19 cellular contexts compared by ENCODE assay signal in the genomic region with DNA sequence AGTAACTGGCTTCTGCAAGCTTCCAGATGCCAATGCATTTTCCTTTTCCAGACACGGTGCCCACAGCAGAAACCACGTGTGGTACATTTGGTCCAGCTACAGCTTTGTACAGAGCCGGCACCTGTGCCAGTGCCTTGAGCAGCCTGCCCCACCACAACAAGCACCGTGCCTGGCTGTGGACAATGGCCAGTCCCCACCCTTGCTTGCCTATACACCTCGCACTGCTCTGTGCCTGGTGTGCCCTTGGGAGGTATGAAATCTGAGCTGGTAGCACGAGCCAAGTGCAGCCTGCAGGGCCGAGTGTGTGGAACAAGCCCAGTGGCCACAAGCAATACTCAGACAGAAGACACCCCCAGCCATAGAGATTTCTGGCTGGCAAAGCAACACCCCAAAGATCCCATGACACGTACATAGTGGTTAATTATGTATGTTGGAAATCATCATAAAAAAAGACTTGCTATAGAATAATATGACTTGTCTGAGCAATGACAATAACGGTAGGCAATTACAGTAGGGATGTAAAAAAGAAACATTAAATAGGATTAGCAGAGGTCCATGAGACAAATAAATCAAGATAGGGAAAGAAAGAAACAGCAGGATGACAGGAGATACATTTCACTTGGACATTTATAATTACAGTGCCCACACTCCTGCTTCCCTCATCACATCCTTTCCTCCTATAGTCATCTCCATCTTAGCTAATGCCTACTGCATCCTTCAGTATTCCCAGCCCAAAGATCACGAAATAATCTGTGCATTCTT.
A peak's percentile ranks its signal among the peaks of the same experiment; 100 is the strongest.
DNase-seq lines count a peak whose midpoint lies in the region; ATAC-seq lines count a peak whose summit lies in the region.
"Had no signal": no experiment of that assay in that cellular context is flagged by ENCODE, and none has a peak within 500 bp of the region (broad histone marks: within the 10 kb centered on the region; RNA-seq: fewer than 3 reads in every experiment).

No MANE protein-coding gene starts in this region.

- H2AFZ ChIP-seq in Karpas-422 (ENCODE audit: low read length), result peak overlapping the region; percentile 47

- no peak overlapping the region for H3K4me3 ChIP-seq in Karpas-422 (ENCODE audit: low read length)
- H3K4me3 ChIP-seq: SJCRH30 had no signal

- no peaks in the 10 kb centered on the region for H4K20me1 ChIP-seq in Karpas-422 (ENCODE audit: insufficient read depth, low read depth, low read length)

- H3K9me2 ChIP-seq in Karpas-422 (replicated peaks; ENCODE audit: insufficient read depth, low read length), result no peaks in the 10 kb centered on the region

- no peaks in the 10 kb centered on the region for H3K79me2 ChIP-seq in Karpas-422 (ENCODE audit: low read length)

- no peak overlapping the region for H3K4me3 Mint-ChIP-seq in stimulated activated memory B cell treated with anti-CD40 and anti-IgM and Interleukin-4, amounts not matched to agents 10 μg/mL and 1 μg/mL and 100 μg/mL, for 72 hours
- H3K4me3 Mint-ChIP-seq in naive thymus-derived CD8-positive, alpha-beta T cell, result no peak overlapping the region

- H3K4me1 Mint-ChIP-seq in stimulated activated memory B cell treated with anti-CD40 and anti-IgM and Interleukin-4, amounts not matched to agents 10 μg/mL and 1 μg/mL and 100 μg/mL, for 72 hours, result no peaks in the 10 kb centered on the region
- no peaks in the 10 kb centered on the region for H3K4me1 Mint-ChIP-seq in naive thymus-derived CD8-positive, alpha-beta T cell

- no peaks in the 10 kb centered on the region for H3K36me3 ChIP-seq in Karpas-422 (ENCODE audit: insufficient read depth, low read length)
- H3K36me3 ChIP-seq: SJCRH30 had no signal

- peaks cover 7% of the 10 kb centered on the region for H3K4me1 ChIP-seq in Karpas-422 (ENCODE audit: low read length)
- H3K4me1 ChIP-seq: SJCRH30 had no signal

- no peaks in the 10 kb centered on the region for H3K9me3 ChIP-seq in Karpas-422 (ENCODE audit: low read length)
- H3K9me3 ChIP-seq: SJCRH30 had no signal

- DNase-seq in NCI-H2107 treated with DMSO at 0.1 percent for 48 hours (lab: John Stamatoyannopoulos, UW; ENCODE audit: unreplicated experiment), result peak; percentile 8
- DNase-seq in NCI-H2107 (lab: John Stamatoyannopoulos, UW), result no peak
- DNase-seq in Karpas-422, result no peak
- peak; percentile 96 for DNase-seq in NCI-H69 (lab: John Stamatoyannopoulos, UW)
- DNase-seq in DMS53 treated with DMSO at 0.1 percent for 48 hours (lab: John Stamatoyannopoulos, UW; ENCODE audit: unreplicated experiment), result no peak
- DNase-seq in naive thymus-derived CD8-positive, alpha-beta T cell, result no peak
- DNase-seq: DMS 273 treated with DMSO at 0.1 percent for 48 hours, GDM1, KG1, NCI-H1436, NCI-H2081, NCI-H526, SJCRH30, SW 1271, T-helper 2 cell had no signal

- H3K9me3 Mint-ChIP-seq in stimulated activated memory B cell treated with anti-CD40 and anti-IgM and Interleukin-4, amounts not matched to agents 10 μg/mL and 1 μg/mL and 100 μg/mL, for 72 hours, result peaks cover 4% of the 10 kb centered on the region
- peaks cover 0 to 8% (median 0%) of the 10 kb centered on the region in 9 donors for H3K9me3 Mint-ChIP-seq in naive thymus-derived CD8-positive, alpha-beta T cell

- ATAC-seq in stimulated activated memory B cell treated with anti-CD40 and anti-IgM and Interleukin-4, amounts not matched to agents 10 μg/mL and 1 μg/mL and 100 μg/mL, for 72 hours, result peak; percentile 51
- no peak for ATAC-seq in naive thymus-derived CD8-positive, alpha-beta T cell
- no peak for ATAC-seq in GM19463 (IDR thresholded peaks at IDR 0.05; ENCODE audit: unreplicated experiment)
- ATAC-seq: Panc1 had no signal

- no peaks in the 10 kb centered on the region for H3K27me3 ChIP-seq in Karpas-422 (ENCODE audit: low read length)
- H3K27me3 ChIP-seq: SJCRH30 had no signal

- no peak overlapping the region for H3K4me2 ChIP-seq in Karpas-422 (ENCODE audit: low read depth, low read length, poor library complexity, severe bottlenecking)

- POLR2A ChIA-PET in naive thymus-derived CD8-positive, alpha-beta T cell (lab: Charles Lee), result no interaction called here

- no peak overlapping the region for H3K9ac ChIP-seq in Karpas-422 (ENCODE audit: low read length)

- H3K27ac ChIP-seq in Karpas-422 (ENCODE audit: low read length), result no peak overlapping the region
- H3K27ac ChIP-seq: 22Rv1, SJCRH30 had no signal

- H3K36me3 Mint-ChIP-seq in stimulated activated memory B cell treated with anti-CD40 and anti-IgM and Interleukin-4, amounts not matched to agents 10 μg/mL and 1 μg/mL and 100 μg/mL, for 72 hours, result no peaks in the 10 kb centered on the region
- H3K36me3 Mint-ChIP-seq in naive thymus-derived CD8-positive, alpha-beta T cell, result no peaks in the 10 kb centered on the region

- no peaks in the 10 kb centered on the region for H3K27me3 Mint-ChIP-seq in stimulated activated memory B cell treated with anti-CD40 and anti-IgM and Interleukin-4, amounts not matched to agents 10 μg/mL and 1 μg/mL and 100 μg/mL, for 72 hours
- H3K27me3 Mint-ChIP-seq in naive thymus-derived CD8-positive, alpha-beta T cell, result no peaks in the 10 kb centered on the region

- no peak overlapping the region for H3K27ac Mint-ChIP-seq in stimulated activated memory B cell treated with anti-CD40 and anti-IgM and Interleukin-4, amounts not matched to agents 10 μg/mL and 1 μg/mL and 100 μg/mL, for 72 hours
- no peak overlapping the region for H3K27ac Mint-ChIP-seq in naive thymus-derived CD8-positive, alpha-beta T cell

Comparison
In these comparisons a context has a peak if more than half of its experiments do, and no peak if none do; other contexts are left out.
1. DNase-seq: peak in NCI-H2107 treated with DMSO at 0.1 percent for 48 hours (single experiment) and NCI-H69 (single experiment); none in NCI-H2107 (single experiment), Karpas-422 (single experiment), DMS53 treated with DMSO at 0.1 percent for 48 hours (single experiment) and naive thymus-derived CD8-positive, alpha-beta T cell (0 of 10).